8 cellular contexts compared by ENCODE assay signal in the genomic region with DNA sequence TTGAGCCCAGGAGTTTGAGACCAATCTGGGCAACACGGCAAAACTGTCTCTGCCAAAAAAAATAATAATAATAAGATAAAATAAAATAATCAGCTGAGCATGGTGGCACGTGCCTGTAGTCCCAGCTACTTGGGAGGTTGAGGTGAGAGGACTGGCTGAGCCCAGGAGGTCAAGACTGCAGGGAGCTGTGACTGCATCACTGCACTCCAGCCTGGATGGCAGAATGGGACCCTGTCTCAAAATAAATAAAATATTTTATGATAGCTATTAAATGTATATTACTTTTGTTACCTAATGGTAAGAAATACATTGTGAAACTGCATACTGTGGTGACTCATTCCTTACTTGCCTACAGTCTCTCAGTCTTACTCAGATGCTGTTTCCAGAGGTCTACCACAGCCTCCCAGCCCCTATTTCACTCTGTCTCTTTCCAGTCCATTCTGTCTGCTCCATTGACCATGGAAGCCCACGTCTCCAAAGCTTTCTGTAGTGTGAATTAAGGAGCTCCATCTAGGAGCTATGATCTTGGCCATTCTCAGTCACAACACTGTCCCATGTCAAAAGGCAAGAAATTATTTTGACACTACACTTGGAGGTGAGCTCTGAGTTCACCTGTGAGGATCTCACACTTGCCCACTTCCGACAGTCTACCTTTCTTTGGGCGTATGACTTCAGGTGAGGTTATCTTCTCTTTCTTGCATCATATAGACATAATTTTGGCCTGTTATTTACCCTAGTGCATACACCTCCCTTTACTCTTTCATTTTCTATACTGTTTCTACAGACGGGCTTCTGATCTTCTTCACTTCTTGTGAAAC. TPM values are rescaled to one million over a fixed set of nuclear protein-coding genes. Genes with fewer than 3 reads are reported as not detected.
DNase-seq lines count a peak whose midpoint lies in the region; ATAC-seq and TF ChIP-seq lines count a peak whose summit lies in the region.

No MANE protein-coding gene starts in this region.

- DNase-seq in GM12864 (ENCODE audit: low read depth) (peak; percentile 72), HT1080 (ENCODE audit: low read depth) (peak; percentile 47), dedifferentiated amniotic fluid mesenchymal stem cell (ENCODE audit: extremely low spot score) (peak; percentile 33), OCI-M1 (lab: John Stamatoyannopoulos, UW) (no peak), NCI-H1436 (lab: John Stamatoyannopoulos, UW) (no peak), NCI-H1105 treated with DMSO at 0.1 percent for 48 hours (lab: John Stamatoyannopoulos, UW) (no peak), DMS53 treated with DMSO at 0.1 percent for 48 hours (lab: John Stamatoyannopoulos, UW; ENCODE audit: unreplicated experiment) (no peak)

- H3K4me3 ChIP-seq in GM12864 (ENCODE audit: low read depth, low read length): no peak overlapping the region

- peak; percentile 93 for ATAC-seq in GM21515 (IDR thresholded peaks at IDR 0.05; ENCODE audit: unreplicated experiment)

- no peak for TF ChIP-seq CTCF in GM12864 (IDR thresholded peaks at IDR 0.05; ENCODE audit: low read depth, low read length, missing control alignments)

RNA-seq across cellular contexts. Expression of a gene that starts 22.4 kb away (rescaled TPM):
- 18.9 and 24.2 TPM in 2 replicates for total RNA-seq in HT1080 (2014; rRNA removed; shearing (Covaris generic))
- polyA plus RNA-seq in HT1080 (2015; cell fraction: cytosol; rRNA removed): 26.4 and 27.0 TPM in 2 replicates
- 28.5 and 29.3 TPM in 2 replicates for polyA plus RNA-seq in HT1080 (2015; cell fraction: nucleus; rRNA removed)

Comparison
In these comparisons a context has a peak if more than half of its experiments do, and no peak if none do; other contexts are left out.
1. DNase-seq: peak in GM12864 (single experiment), HT1080 (single experiment) and dedifferentiated amniotic fluid mesenchymal stem cell (single experiment); none in OCI-M1 (single experiment), NCI-H1436 (single experiment), NCI-H1105 treated with DMSO at 0.1 percent for 48 hours (single experiment) and DMS53 treated with DMSO at 0.1 percent for 48 hours (single experiment).